In genomic region chr3:79497447-79498111, GRCh38 we compare ENCODE assay signal across 8 cellular contexts.
DNase-seq lines count a peak whose midpoint lies in the region; ATAC-seq and TF ChIP-seq lines count a peak whose summit lies in the region.

No MANE protein-coding gene starts in this region.

- no peaks in the 10 kb centered on the region for H3K27me3 ChIP-seq in kidney epithelial cell (ENCODE audit: control insufficient read depth, insufficient read depth, low read length)

- CTCF ChIA-PET in HEK293 (lab: Yijun Ruan, JAX), result interaction anchor here (0.7 to 1.0 kb wide), 3 partner anchors 77 to 120 kb away, joined by 3 to 4 read pairs (median 3); no protein-coding TSS in a partner anchor

- in situ Hi-C loops in G401 (cut with HindIII; ENCODE audit: low sequenced_read_pairs), result no loop called here

- H3K4me1 ChIP-seq in HEK293 (ENCODE audit: control insufficient read depth, insufficient read depth, low read length), result no peaks in the 10 kb centered on the region

- H3K36me3 ChIP-seq in HEK293 (ENCODE audit: control insufficient read depth in 2 of 2, insufficient read depth in 1 of 2, low read length in 2 of 2) (no peaks in the 10 kb centered on the region), kidney epithelial cell (ENCODE audit: control insufficient read depth, insufficient read depth, low read length) (no peaks in the 10 kb centered on the region)

- TF ChIP-seq CTCF in C4-2B (conservative IDR thresholded peaks at IDR 0.05), result peak; percentile 83
- no peak for TF ChIP-seq CTCF in HEK293 (tag by site-specific recombination; IDR thresholded peaks at IDR 0.05)
- TF ChIP-seq CTCF in kidney epithelial cell (IDR thresholded peaks at IDR 0.05; ENCODE audit: insufficient read depth, low read length, poor library complexity, severe bottlenecking), result peak; percentile 70

- H3K9me3 ChIP-seq in HEK293 (ENCODE audit: control insufficient read depth, insufficient read depth, low read depth, low read length), result no peaks in the 10 kb centered on the region

- no peak overlapping the region for H3K4me3 ChIP-seq in HEK293 (ENCODE audit: low read depth, low read length)
- H3K4me3 ChIP-seq in kidney epithelial cell (ENCODE audit: low read depth, low read length), result no peak overlapping the region

- no peak for ATAC-seq in HG03460 (IDR thresholded peaks at IDR 0.05; ENCODE audit: unreplicated experiment)
- ATAC-seq in HG02870 (IDR thresholded peaks at IDR 0.05; ENCODE audit: unreplicated experiment), result no peak

- POLR2A ChIA-PET in HEK293 (lab: Yijun Ruan, JAX), result no interaction called here

- H3K27ac ChIP-seq in C4-2B (no peak overlapping the region), HEK293 (ENCODE audit: extremely low read depth, low read depth, low read length) (no peak overlapping the region)

- peak; percentile 9 for DNase-seq in SW480 (ENCODE audit: low spot score)
- no peak for DNase-seq in kidney epithelial cell (ENCODE audit: low read depth)
- DNase-seq in activated CD4-positive, alpha-beta T cell treated with anti-CD3 and anti-CD28 coated beads for 1 hour, result no peak
- no peak for DNase-seq in G401 (ENCODE audit: low spot score)

TF ChIP-seq in HEK293, 187 proteins besides CTCF, POLR2A, EP300 and RAD21:
- TF ChIP-seq ZNF501 (tag by site-specific recombination; IDR thresholded peaks at IDR 0.05) (no peak), ZNF560 (tag by site-specific recombination; IDR thresholded peaks at IDR 0.05; ENCODE audit: borderline replicate concordance) (no peak), ZNF654 (tag by site-specific recombination; IDR thresholded peaks at IDR 0.05; ENCODE audit: low read depth) (peak; percentile 38), MYNN (tag by site-specific recombination; IDR thresholded peaks at IDR 0.05; ENCODE audit: borderline replicate concordance) (no peak), ZNF544 (tag by site-specific recombination; IDR thresholded peaks at IDR 0.05) (no peak), ZBTB7A (tag by site-specific recombination; IDR thresholded peaks at IDR 0.05; ENCODE audit: low read depth) (no peak)
TF ChIP-seq in HEK293: peak in this region for 1.
